1 cellular context compared by ENCODE assay signal in genomic region chr16:8797364-8798173, GRCh38.
TF ChIP-seq lines count a peak whose summit lies in the region.

TSS of gene PMM2 (plus strand) at chr16:8797839. CDS start at chr16:8797883, 44 bp downstream.
TSS of gene TMEM186 (minus strand) at chr16:8797639. CDS start at chr16:8797614, 25 bp downstream.

TF ChIP-seq in K562, 482 proteins besides CTCF, POLR2A, EP300 and RAD21 (continued from another document and continues in another):
- no peak for TF ChIP-seq ZNF57 (CRISPR knock-in tag; IDR thresholded peaks at IDR 0.05)
- peak; percentile 64; the same call in 1 of the 2 replicates for TF ChIP-seq JUN (IDR thresholded peaks at IDR 0.05; ENCODE audit: borderline replicate concordance, low read depth, low read length)
- TF ChIP-seq JUN (CRISPR knock-in tag; IDR thresholded peaks at IDR 0.05; ENCODE audit: borderline replicate concordance) = 0 out of 2 replicates have a peak, but pooled peaks have one; percentile 91
- TF ChIP-seq ZBTB12 (CRISPR knock-in tag; IDR thresholded peaks at IDR 0.05) = no peak
- no peak for TF ChIP-seq PHB (CRISPR knock-in tag; IDR thresholded peaks at IDR 0.05)
- no peak for TF ChIP-seq ARID3B (CRISPR knock-in tag; IDR thresholded peaks at IDR 0.05; ENCODE audit: borderline replicate concordance)
- no peak for TF ChIP-seq ZNF695 (CRISPR knock-in tag; IDR thresholded peaks at IDR 0.05)
- TF ChIP-seq PCBP1 (IDR thresholded peaks at IDR 0.05; ENCODE audit: low read depth, low read length, poor library complexity, severe bottlenecking) = peak; percentile 62
- TF ChIP-seq DPF2 (IDR thresholded peaks at IDR 0.05) = no peak
- no peak for TF ChIP-seq ZNF436 (CRISPR knock-in tag; IDR thresholded peaks at IDR 0.05)
- no peak; the same call in 1 of the 2 replicates for TF ChIP-seq ZNF282 (CRISPR knock-in tag; IDR thresholded peaks at IDR 0.05)
- TF ChIP-seq ZNF589 (CRISPR knock-in tag; IDR thresholded peaks at IDR 0.05; ENCODE audit: low read depth) = no peak
- peak; percentile 33; the same call in 1 of the 2 replicates for TF ChIP-seq ZBTB7A (IDR thresholded peaks at IDR 0.05; ENCODE audit: borderline replicate concordance, control insufficient read depth, low read depth, low read length)
- peak; percentile 76 to 87 for TF ChIP-seq MAZ (CRISPR knock-in tag; conservative IDR thresholded peaks at IDR 0.05 in 1 of 2, IDR thresholded peaks at IDR 0.05 in 1 of 2)
- TF ChIP-seq DMBX1 (CRISPR knock-in tag; IDR thresholded peaks at IDR 0.05; ENCODE audit: borderline replicate concordance) = no peak
- no peak for TF ChIP-seq E4F1 (CRISPR knock-in tag; IDR thresholded peaks at IDR 0.05; ENCODE audit: borderline replicate concordance)
- TF ChIP-seq ZNF143 (CRISPR knock-in tag; IDR thresholded peaks at IDR 0.05) = peak; percentile 90
- TF ChIP-seq FOXA3 (CRISPR knock-in tag; conservative IDR thresholded peaks at IDR 0.05 in 1 of 2, IDR thresholded peaks at IDR 0.05 in 1 of 2) = peak in 1 of 2 experiments; percentile 31; a peak in 1 of 4 replicates
- no peak for TF ChIP-seq ZFPM2 (CRISPR knock-in tag; IDR thresholded peaks at IDR 0.05)
- no peak for TF ChIP-seq TEAD2 (tag; IDR thresholded peaks at IDR 0.05)
- no peak for TF ChIP-seq HNRNPH1 (optimal IDR thresholded peaks at IDR 0.05; ENCODE audit: low read depth, low read length)
- no peak for TF ChIP-seq NFIX (CRISPR knock-in tag; IDR thresholded peaks at IDR 0.05; ENCODE audit: low read depth)
- peak in 1 of 2 experiments; percentile 89; a peak in 1 of 4 replicates for TF ChIP-seq TEAD1 (CRISPR knock-in tag; IDR thresholded peaks at IDR 0.05)
- no peak for TF ChIP-seq NCOA2 (IDR thresholded peaks at IDR 0.05; ENCODE audit: partially characterized antibody in 2 of 2)
- TF ChIP-seq EHMT2 (IDR thresholded peaks at IDR 0.05) = no peak
- TF ChIP-seq MEF2D (tag; conservative IDR thresholded peaks at IDR 0.05; ENCODE audit: low read depth) = no peak
- TF ChIP-seq MYNN (IDR thresholded peaks at IDR 0.05) = no peak
- TF ChIP-seq MYNN (CRISPR knock-in tag; IDR thresholded peaks at IDR 0.05) = no peak
- TF ChIP-seq GTF2F1 (IDR thresholded peaks at IDR 0.05; ENCODE audit: low read depth, low read length) = 0 out of 2 replicates have a peak, but pooled peaks have one; percentile 24
- peak; percentile 90 for TF ChIP-seq SUPT5H (IDR thresholded peaks at IDR 0.05)
- TF ChIP-seq FOS (IDR thresholded peaks at IDR 0.05; ENCODE audit: extremely low read depth, insufficient read length) = no peak
- no peak for TF ChIP-seq SETDB1 (IDR thresholded peaks at IDR 0.05; ENCODE audit: low read length)
- TF ChIP-seq KAT2B (IDR thresholded peaks at IDR 0.05; ENCODE audit: low read depth, low read length) = no peak
- no peak for TF ChIP-seq PTBP1 (IDR thresholded peaks at IDR 0.05; ENCODE audit: low read depth, low read length)
- no peak for TF ChIP-seq TCF15 (CRISPR knock-in tag; IDR thresholded peaks at IDR 0.05)
- no peak for TF ChIP-seq DEAF1 (CRISPR knock-in tag; IDR thresholded peaks at IDR 0.05)
- peak; percentile 81; the same call in 1 of the 2 replicates for TF ChIP-seq ZNF511 (CRISPR knock-in tag; IDR thresholded peaks at IDR 0.05)
- TF ChIP-seq ETS1 (conservative IDR thresholded peaks at IDR 0.05; ENCODE audit: control insufficient read depth, low read depth, low read length) = peak; percentile 83; the same call in 1 of the 2 replicates
- no peak for TF ChIP-seq U2AF1 (optimal IDR thresholded peaks at IDR 0.05; ENCODE audit: low read depth, low read length)
- TF ChIP-seq ZNF253 (CRISPR knock-in tag; conservative IDR thresholded peaks at IDR 0.05) = no peak
- no peak for TF ChIP-seq SMAD1 (IDR thresholded peaks at IDR 0.05; ENCODE audit: low read depth, low read length, partially characterized antibody)
- peak; percentile 98 for TF ChIP-seq VEZF1 (CRISPR knock-in tag; IDR thresholded peaks at IDR 0.05)
- no peak for TF ChIP-seq MCM3 (IDR thresholded peaks at IDR 0.05)
- no peak; the same call in 1 of the 2 replicates for TF ChIP-seq FOXP4 (CRISPR knock-in tag; IDR thresholded peaks at IDR 0.05; ENCODE audit: borderline replicate concordance)
- no peak for TF ChIP-seq BMI1 (IDR thresholded peaks at IDR 0.05; ENCODE audit: low read length)
- TF ChIP-seq MTA2 (IDR thresholded peaks at IDR 0.05; ENCODE audit: low read depth) = no peak
- no peak for TF ChIP-seq BRD9 (IDR thresholded peaks at IDR 0.05; ENCODE audit: low read depth, partially characterized antibody)
- no peak for TF ChIP-seq ZBED1 (IDR thresholded peaks at IDR 0.05)
- no peak for TF ChIP-seq GATAD2B (IDR thresholded peaks at IDR 0.05; ENCODE audit: borderline replicate concordance)
- no peak for TF ChIP-seq CBX2 (IDR thresholded peaks at IDR 0.05; ENCODE audit: insufficient read depth, low read length, poor library complexity, severe bottlenecking)
- no peak for TF ChIP-seq CHD4 (IDR thresholded peaks at IDR 0.05; ENCODE audit: insufficient read depth, insufficient replicate concordance, low read depth, low read length, poor library complexity, severe bottlenecking)
- TF ChIP-seq RUNX1 (IDR thresholded peaks at IDR 0.05; ENCODE audit: low read depth) = no peak
- TF ChIP-seq NFE2 (IDR thresholded peaks at IDR 0.05; ENCODE audit: low read depth) = no peak
- TF ChIP-seq ATF6 (CRISPR knock-in tag; IDR thresholded peaks at IDR 0.05) = no peak
- TF ChIP-seq NBN (IDR thresholded peaks at IDR 0.05; ENCODE audit: low read depth) = no peak; the same call in 1 of the 2 replicates
- no peak for TF ChIP-seq ZNF717 (CRISPR knock-in tag; IDR thresholded peaks at IDR 0.05)
- no peak for TF ChIP-seq ADNP (tag; IDR thresholded peaks at IDR 0.05)
- TF ChIP-seq RBM34 (IDR thresholded peaks at IDR 0.05; ENCODE audit: borderline replicate concordance, insufficient read depth, low read length) = no peak
- TF ChIP-seq MBD2 (IDR thresholded peaks at IDR 0.05; ENCODE audit: borderline replicate concordance, low read depth) = peak; percentile 74; the same call in 1 of the 2 replicates
- TF ChIP-seq ZC3H11A (IDR thresholded peaks at IDR 0.05; ENCODE audit: low read depth, low read length) = no peak
- no peak for TF ChIP-seq SP2 (IDR thresholded peaks at IDR 0.05; ENCODE audit: extremely low read depth, low read depth, low read length, poor library complexity, severe bottlenecking)
- no peak for TF ChIP-seq JUNB (CRISPR knock-in tag; conservative IDR thresholded peaks at IDR 0.05)
